8 cellular contexts compared by ENCODE assay signal in the genomic region with DNA sequence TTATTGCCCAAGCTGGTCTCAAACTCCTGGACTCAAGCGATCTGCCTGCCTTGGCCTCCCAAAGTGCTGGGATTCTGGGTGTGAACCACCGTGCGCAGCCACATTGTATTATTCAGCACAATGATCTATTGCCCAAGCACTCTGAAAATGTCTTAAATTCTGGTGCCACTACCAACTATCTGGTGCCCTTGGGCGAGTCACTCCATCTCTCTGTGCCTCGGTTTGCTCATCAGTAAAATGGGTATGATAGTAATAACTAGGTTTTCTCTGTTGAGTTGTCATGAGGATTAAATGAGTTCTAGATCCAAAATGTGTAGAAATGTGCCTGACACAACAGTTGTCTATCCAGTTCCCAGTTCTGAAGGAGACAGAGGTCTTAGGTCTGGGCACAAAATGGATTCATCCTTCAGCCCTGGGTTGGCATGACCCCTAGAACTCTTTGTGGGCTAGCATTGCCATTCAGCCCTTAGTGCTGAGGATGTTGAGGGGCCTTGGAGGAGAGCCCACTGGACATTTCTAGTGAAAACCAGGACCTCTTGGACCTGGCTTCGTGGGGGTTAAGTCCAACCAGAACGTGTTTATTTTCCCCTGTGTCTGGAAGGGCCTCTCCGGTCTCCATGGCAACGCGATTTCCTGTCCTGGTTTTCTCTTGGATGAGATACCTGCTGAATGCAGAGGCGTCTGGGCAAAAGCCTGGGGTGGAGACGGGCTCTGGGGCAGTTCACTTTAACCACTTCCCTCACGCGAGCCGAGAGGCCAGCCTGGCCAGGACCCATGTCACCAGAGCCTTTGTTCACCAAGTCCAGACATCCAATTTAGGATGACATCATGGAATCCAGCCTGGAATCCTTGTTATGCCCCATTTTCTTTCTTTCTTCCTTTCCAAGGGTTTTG. TPM values are rescaled to one million over a fixed set of nuclear protein-coding genes. Genes with fewer than 3 reads are reported as not detected.
DNase-seq lines count a peak whose midpoint lies in the region; ATAC-seq and TF ChIP-seq lines count a peak whose summit lies in the region.

No MANE protein-coding gene starts in this region.

- H3K27me3 ChIP-seq in hepatocyte: no peaks in the 10 kb centered on the region

- H3K4me2 ChIP-seq in hepatocyte: peak overlapping the region; percentile 62

- H3K4me3 ChIP-seq in HFF-Myc (replicated peaks; ENCODE audit: low read depth, low read length): no peak overlapping the region
- no peak overlapping the region for H3K4me3 ChIP-seq in hepatocyte
- no peak overlapping the region for H3K4me3 ChIP-seq in lower leg skin (ENCODE audit: low read depth, poor library complexity, severe bottlenecking)

- no peaks in the 10 kb centered on the region for H3K79me2 ChIP-seq in hepatocyte

- peak; percentile 69 for DNase-seq in HFF-Myc (ENCODE audit: extremely low read depth, low read depth)
- peak in 57 of 58 donors; percentile 5 to 85 (median 59) for DNase-seq in anterior cingulate cortex (lab: John Stamatoyannopoulos, UW)
- peak; percentile 92 for DNase-seq in hepatocyte (ENCODE audit: low spot score)
- peak; percentile 80 for DNase-seq in sciatic nerve (ENCODE audit: low spot score)
- no peak for DNase-seq in NCI-H345 treated with DMSO at 0.1 percent for 48 hours (lab: John Stamatoyannopoulos, UW; ENCODE audit: unreplicated experiment)
- no peak for DNase-seq in lower leg skin (ENCODE audit: low spot score in 2 of 2)

- peak overlapping the region; percentile 81 for H3K27ac ChIP-seq in hepatocyte

- TF ChIP-seq CTCF in HFF-Myc (IDR thresholded peaks at IDR 0.05; ENCODE audit: low read depth, low read length, missing control alignments): no peak
- TF ChIP-seq CTCF in hepatocyte (IDR thresholded peaks at IDR 0.05; ENCODE audit: poor library complexity): no peak
- TF ChIP-seq CTCF in lower leg skin (IDR thresholded peaks at IDR 0.05): no peak

- H3K36me3 ChIP-seq in hepatocyte (replicated peaks; ENCODE audit: insufficient read depth, low read depth): no peaks in the 10 kb centered on the region

- TF ChIP-seq POLR2A in lower leg skin (IDR thresholded peaks at IDR 0.05): no peak

- no peaks in the 10 kb centered on the region for H3K9me2 ChIP-seq in hepatocyte (replicated peaks; ENCODE audit: insufficient read depth)

- 36% methylated on average over 15 of the region's 15 CpGs for WGBS in hepatocyte (ENCODE audit: low lambda C conversion rate, missing lambda C conversion rate)
- 33 to 34% methylated on average over 15 of the region's 15 CpGs for WGBS in lower leg skin, 2 donors

- peak; percentile 86 for ATAC-seq in sciatic nerve
- ATAC-seq in HG02623 (IDR thresholded peaks at IDR 0.05; ENCODE audit: unreplicated experiment): no peak
- ATAC-seq in GM19351 (IDR thresholded peaks at IDR 0.05; ENCODE audit: unreplicated experiment): no peak

- no peaks in the 10 kb centered on the region for H4K20me1 ChIP-seq in hepatocyte (ENCODE audit: insufficient read depth, poor library complexity, severe bottlenecking)

- no peaks in the 10 kb centered on the region for H3K9me3 ChIP-seq in hepatocyte (ENCODE audit: low read depth)

- intact Hi-C loops in sciatic nerve (cut with DNase I) (no loop called here), lower leg skin (cut with DNase I; ENCODE audit: low total_unique reads) (no loop called here)

- H3K4me1 ChIP-seq in hepatocyte (ENCODE audit: insufficient read depth): peaks cover 14% of the 10 kb centered on the region

- peak overlapping the region; percentile 31 for H2AFZ ChIP-seq in hepatocyte

RNA-seq across cellular contexts. Expression of gene TNRC6A, which starts 43.7 kb away (rescaled TPM):
- total RNA-seq in hepatocyte (19.3 and 52.8 TPM in 2 replicates), sciatic nerve (91.9 TPM), lower leg skin (10 to 100 TPM; 25.9 to 55.6 (median 30.1) TPM)
- polyA plus RNA-seq in hepatocyte: 17.1 and 25.2 TPM in 2 replicates

Comparison
In these comparisons a context has a peak if more than half of its experiments do, and no peak if none do; other contexts are left out.
1. DNase-seq: peak in HFF-Myc (single experiment), anterior cingulate cortex (57 of 58), hepatocyte (single experiment) and sciatic nerve (single experiment); none in NCI-H345 treated with DMSO at 0.1 percent for 48 hours (single experiment) and lower leg skin (0 of 2).